In genomic region chr16:55494994-55495421, GRCh38 we compare ENCODE assay signal across 1 cellular context.
TF ChIP-seq lines count a peak whose summit lies in the region.

No MANE protein-coding gene starts in this region.

TF ChIP-seq in GM23338, 12 proteins besides CTCF, POLR2A, EP300 and RAD21 (continued from another document):
- TF ChIP-seq ZNF462 (CRISPR knock-in tag; IDR thresholded peaks at IDR 0.05) (no peak), POLR2AphosphoS5 (IDR thresholded peaks at IDR 0.05; ENCODE audit: low read depth) (no peak), EZH2 (IDR thresholded peaks at IDR 0.05; ENCODE audit: low read depth, unreplicated experiment) (no peak), CREB1 (CRISPR knock-in tag; IDR thresholded peaks at IDR 0.05; ENCODE audit: low read depth) (no peak)
TF ChIP-seq in GM23338: peak in this region for 0.
